Comparison of ENCODE assay signal across 18 cellular contexts in the genomic region with DNA sequence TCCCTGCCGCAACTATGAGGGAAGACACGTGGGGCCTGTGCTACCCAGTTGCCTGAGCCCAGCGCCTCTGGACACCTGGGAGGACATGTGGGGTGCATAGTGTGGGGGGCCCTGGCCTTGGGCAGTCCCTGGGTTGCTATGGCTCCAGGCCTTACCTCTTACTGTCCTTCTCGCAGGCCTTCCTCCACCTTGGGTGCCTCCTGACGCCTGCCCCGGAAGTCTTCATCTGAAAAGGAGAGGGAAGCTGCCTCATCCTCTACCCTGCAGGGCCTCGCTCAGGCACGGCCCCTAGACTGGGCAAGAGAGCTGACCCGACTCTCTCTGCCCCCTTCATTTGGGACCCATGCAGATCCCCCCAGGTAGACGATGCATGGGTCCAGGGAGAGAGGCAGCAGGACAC. TPM values are rescaled to one million over a fixed set of nuclear protein-coding genes. Genes with fewer than 3 reads are reported as not detected.
DNase-seq lines count a peak whose midpoint lies in the region; ATAC-seq and TF ChIP-seq lines count a peak whose summit lies in the region.
"Had no signal": no experiment of that assay in that cellular context is flagged by ENCODE, and none has a peak within 500 bp of the region (broad histone marks: within the 10 kb centered on the region; RNA-seq: fewer than 3 reads in every experiment).

No MANE protein-coding gene starts in this region.

- TF ChIP-seq CTCF in Loucy (conservative IDR thresholded peaks at IDR 0.05; ENCODE audit: low read length) (no peak), endodermal cell (conservative IDR thresholded peaks at IDR 0.05) (no peak), psoas muscle (IDR thresholded peaks at IDR 0.05) (no peak), left lung (IDR thresholded peaks at IDR 0.05) (no peak), WTC11 (IDR thresholded peaks at IDR 0.05) (no peak)

- H3F3A ChIP-seq in Loucy (ENCODE audit: low read depth): no peaks in the 10 kb centered on the region

- 97 to 98% methylated on average over 7 to 10 of the region's 10 CpGs for WGBS in endodermal cell (ENCODE audit: insufficient coverage in 1 of 2, insufficient read length in 1 of 2), 2 experiments
- WGBS in psoas muscle, 3 donors: 96 to 97% (median 96%) methylated on average over 10 of the region's 10 CpGs

- H3K4me1 ChIP-seq in BLaER1 (peaks cover 98% of the 10 kb centered on the region), Loucy (ENCODE audit: insufficient read depth, low read length, poor library complexity, severe bottlenecking) (peaks cover 39% of the 10 kb centered on the region), endodermal cell (ENCODE audit: control insufficient read depth, insufficient read depth, low read length) (peaks cover 21% of the 10 kb centered on the region), psoas muscle (peaks cover 43% of the 10 kb centered on the region), left lung (peaks cover 22 to 40% of the 10 kb centered on the region in 2 donors)

- H3K9ac ChIP-seq in BLaER1 (peak overlapping the region; percentile 86), Loucy (ENCODE audit: low read depth, low read length, poor library complexity, severe bottlenecking) (peak overlapping the region; percentile 71), endodermal cell (ENCODE audit: extremely low read depth, low read length, poor library complexity, severe bottlenecking) (no peak overlapping the region)

- H3K27ac Mint-ChIP-seq in endodermal cell (no peak overlapping the region), WTC11 (no peak overlapping the region)
- H3K27ac Mint-ChIP-seq: B cell; CD8-positive, alpha-beta T cell had no signal

- H3K79me2 ChIP-seq in Loucy (ENCODE audit: insufficient read depth, low read length): no peaks in the 10 kb centered on the region

- H3K4me2 ChIP-seq in BLaER1: peak overlapping the region; percentile 96
- H3K4me2 ChIP-seq in Loucy (ENCODE audit: low read depth, low read length, poor library complexity, severe bottlenecking): no peak overlapping the region

- H3K4me1 Mint-ChIP-seq in endodermal cell (peaks cover 32% of the 10 kb centered on the region), WTC11 (peaks cover 44% of the 10 kb centered on the region)

- H3K9me3 ChIP-seq in BLaER1: no peaks in the 10 kb centered on the region
- no peaks in the 10 kb centered on the region for H3K9me3 ChIP-seq in Loucy (ENCODE audit: insufficient read depth, low read depth, low read length)
- no peaks in the 10 kb centered on the region for H3K9me3 ChIP-seq in endodermal cell (ENCODE audit: control insufficient read depth, low read length)
- no peaks in the 10 kb centered on the region for H3K9me3 ChIP-seq in psoas muscle
- H3K9me3 ChIP-seq in left lung: no peaks in the 10 kb centered on the region

- H3K36me3 ChIP-seq in BLaER1 (no peaks in the 10 kb centered on the region), Loucy (ENCODE audit: insufficient read depth, low read length) (no peaks in the 10 kb centered on the region), endodermal cell (ENCODE audit: control insufficient read depth, insufficient read depth, low read length) (peaks cover 15% of the 10 kb centered on the region), psoas muscle (ENCODE audit: insufficient read depth in 1 of 2, low read depth in 1 of 2) (peaks cover 0 to 40% of the 10 kb centered on the region in 2 donors), left lung (peaks cover 0 to 26% of the 10 kb centered on the region in 2 donors)

- no peak overlapping the region for H2AFZ ChIP-seq in Loucy (ENCODE audit: low read length)

- H3K36me3 Mint-ChIP-seq in endodermal cell (ENCODE audit: low read depth) (peaks cover 31% of the 10 kb centered on the region), WTC11 (no peaks in the 10 kb centered on the region; the same call in 1 of the 2 replicates)
- H3K36me3 Mint-ChIP-seq: CD8-positive, alpha-beta T cell had no signal

- H3K27me3 ChIP-seq in BLaER1 (no peaks in the 10 kb centered on the region; the same call in 1 of the 2 replicates), Loucy (ENCODE audit: insufficient read depth, low read length, poor library complexity, severe bottlenecking) (no peaks in the 10 kb centered on the region), endodermal cell (ENCODE audit: control insufficient read depth, insufficient read depth, low read length, poor library complexity, severe bottlenecking) (no peaks in the 10 kb centered on the region), psoas muscle (ENCODE audit: insufficient read depth in 3 of 3, low read length in 2 of 3) (no peaks in the 10 kb centered on the region), left lung (peaks cover 0 to 9% of the 10 kb centered on the region in 2 donors)

- DNase-seq in endodermal cell: peak; percentile 32
- DNase-seq in psoas muscle: no peak
- no peak for DNase-seq in left lung
- no peak for DNase-seq in WTC11 (ENCODE audit: low spot score)
- no peak for DNase-seq in D341Med (ENCODE audit: low spot score)
- no peak for DNase-seq in activated T-cell treated with anti-CD3 and anti-CD28 coated beads, Interleukin-2, amount 50 U/mL, for 1 hour
- DNase-seq: CD8-positive, alpha-beta T cell; DND-41; KBM-7; NCI-H1417 treated with DMSO at 0.1 percent for 48 hours; NCI-H2029; NCI-H2171 treated with DMSO at 0.1 percent for 48 hours; NCI-H446 treated with DMSO at 0.1 percent for 48 hours; NK-92 treated with Interleukin-12 subunit alpha and Interleukin-12 subunit beta, amount 100 ng/mL, for 24 hours had no signal

- intact Hi-C loops in psoas muscle (cut with DNase I) (no loop called here), left lung (cut with DNase I) (loop anchor here (5.0 to 10.0 kb wide), 2 partner anchors 126 to 128 kb away; no protein-coding TSS in a partner anchor)

- no peaks in the 10 kb centered on the region for H3K9me2 ChIP-seq in Loucy (replicated peaks; ENCODE audit: low read depth, low read length)

- H3K27ac ChIP-seq in BLaER1 (peak overlapping the region; percentile 99), endodermal cell (ENCODE audit: low read depth, low read length) (no peak overlapping the region), psoas muscle (peak overlapping the region; percentile 79), left lung (no peak overlapping the region)

- peaks cover 8% of the 10 kb centered on the region for H3K9me3 Mint-ChIP-seq in endodermal cell
- no peaks in the 10 kb centered on the region for H3K9me3 Mint-ChIP-seq in WTC11
- H3K9me3 Mint-ChIP-seq: CD8-positive, alpha-beta T cell had no signal

- H4K20me1 ChIP-seq in BLaER1 (no peaks in the 10 kb centered on the region), Loucy (ENCODE audit: insufficient read depth, low read length, poor library complexity, severe bottlenecking) (no peaks in the 10 kb centered on the region)

- POLR2A ChIA-PET in WTC11 (lab: Charles Lee): no interaction called here

- H3K4me3 Mint-ChIP-seq in endodermal cell (no peak overlapping the region), WTC11 (no peak overlapping the region)
- H3K4me3 Mint-ChIP-seq: B cell; CD8-positive, alpha-beta T cell had no signal

- ATAC-seq in psoas muscle (no peak), left lung (no peak), WTC11 (no peak)
- ATAC-seq: CD8-positive, alpha-beta T cell; HCT116 had no signal

- CTCF ChIA-PET in WTC11 (lab: Charles Lee): interaction anchor here (0.7 to 4.2 kb wide), 3 partner anchors 9 to 129 kb away, joined by 3 to 16 read pairs (median 3); no protein-coding TSS in a partner anchor

- peaks cover 85% of the 10 kb centered on the region for H3K27me3 Mint-ChIP-seq in endodermal cell (ENCODE audit: insufficient read depth)
- peaks cover 21% of the 10 kb centered on the region for H3K27me3 Mint-ChIP-seq in WTC11 (ENCODE audit: low read depth)

- H3K4me3 ChIP-seq in BLaER1: no peak overlapping the region; the same call in 1 of the 2 replicates
- H3K4me3 ChIP-seq in Loucy (ENCODE audit: low read length, poor library complexity, severe bottlenecking): no peak overlapping the region
- no peak overlapping the region for H3K4me3 ChIP-seq in endodermal cell (ENCODE audit: low read length)
- no peak overlapping the region for H3K4me3 ChIP-seq in psoas muscle
- no peak overlapping the region for H3K4me3 ChIP-seq in left lung

TF ChIP-seq in WTC11, 78 proteins besides CTCF, POLR2A, EP300 and RAD21 (continues in another document):
- TF ChIP-seq, protein P1, sequence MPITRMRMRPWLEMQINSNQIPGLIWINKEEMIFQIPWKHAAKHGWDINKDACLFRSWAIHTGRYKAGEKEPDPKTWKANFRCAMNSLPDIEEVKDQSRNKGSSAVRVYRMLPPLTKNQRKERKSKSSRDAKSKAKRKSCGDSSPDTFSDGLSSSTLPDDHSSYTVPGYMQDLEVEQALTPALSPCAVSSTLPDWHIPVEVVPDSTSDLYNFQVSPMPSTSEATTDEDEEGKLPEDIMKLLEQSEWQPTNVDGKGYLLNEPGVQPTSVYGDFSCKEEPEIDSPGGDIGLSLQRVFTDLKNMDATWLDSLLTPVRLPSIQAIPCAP (CRISPR knock-in tag; IDR thresholded peaks at IDR 0.05): no peak
- TF ChIP-seq RORB (CRISPR knock-in tag; IDR thresholded peaks at IDR 0.05) (no peak), FOXP1 (CRISPR knock-in tag; IDR thresholded peaks at IDR 0.05; ENCODE audit: borderline replicate concordance) (no peak), NR3C1 (CRISPR knock-in tag; conservative IDR thresholded peaks at IDR 0.05; ENCODE audit: low read depth) (no peak), GRHL2 (CRISPR knock-in tag; IDR thresholded peaks at IDR 0.05; ENCODE audit: insufficient replicate concordance, severe bottlenecking) (no peak), ESRRA (CRISPR knock-in tag; IDR thresholded peaks at IDR 0.05; ENCODE audit: borderline replicate concordance) (no peak)
- TF ChIP-seq, protein P2, sequence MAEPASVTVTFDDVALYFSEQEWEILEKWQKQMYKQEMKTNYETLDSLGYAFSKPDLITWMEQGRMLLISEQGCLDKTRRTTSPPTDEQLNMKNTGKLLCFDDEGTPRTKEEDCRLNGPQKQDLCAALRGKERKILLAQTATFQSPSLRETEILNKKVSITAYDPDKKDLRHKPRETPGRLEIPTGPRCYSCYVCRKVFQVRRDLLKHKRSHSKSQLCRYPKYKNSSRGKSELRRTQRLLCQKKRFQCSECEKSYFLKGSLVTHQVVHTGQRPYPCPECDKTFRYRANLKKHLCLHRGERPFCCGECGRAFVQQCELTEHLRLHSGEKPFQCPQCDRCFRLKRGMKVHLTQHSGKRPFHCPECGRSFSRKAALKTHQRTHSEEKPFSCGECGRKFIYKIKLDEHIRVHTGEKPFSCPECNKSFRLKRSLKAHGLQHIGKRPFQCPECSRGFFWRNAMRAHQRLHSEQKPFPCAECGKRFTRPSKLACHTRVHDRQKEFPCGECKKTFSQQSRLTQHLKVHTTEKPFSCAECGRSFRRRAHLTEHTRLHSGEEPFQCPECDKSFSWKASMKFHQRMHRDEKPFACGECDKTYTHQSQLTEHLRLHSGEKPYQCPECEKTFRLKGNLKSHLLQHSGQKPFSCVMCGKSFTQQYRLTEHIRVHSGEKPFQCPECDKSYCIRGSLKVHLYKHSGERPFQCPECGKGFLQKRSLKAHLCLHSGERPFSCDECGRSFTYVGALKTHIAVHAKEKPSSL (CRISPR knock-in tag; conservative IDR thresholded peaks at IDR 0.05): no peak

RNA-seq across cellular contexts. Expression of a gene that starts 16.5 kb away (rescaled TPM):
- total RNA-seq in endodermal cell: 10 to 100 TPM; 43.9 to 49.2 TPM
- polyA plus RNA-seq in endodermal cell (2013, experiment 1 of 2): 40.1 TPM
- polyA plus RNA-seq in endodermal cell (2013, experiment 2 of 2): 41.1 TPM
- 10 to 100 TPM; 27.2 to 58.0 (median 40.4) TPM for total RNA-seq in psoas muscle
- polyA plus RNA-seq in psoas muscle: 10 to 100 TPM; 49.2 to 91.1 (median 76.2) TPM
- 10 to 100 TPM; 39.2 to 39.8 TPM for total RNA-seq in left lung
- 57.9 to 65.3 TPM (median 58.1 TPM) in 3 replicates for total RNA-seq in WTC11 (2021)

Comparison
In these comparisons a context has a peak if more than half of its experiments do, and no peak if none do; other contexts are left out.
1. H3K27ac ChIP-seq: peak in BLaER1 (single experiment) and psoas muscle (single experiment); none in endodermal cell (single experiment) and left lung (0 of 2).
2. intact Hi-C loops: an anchor here in left lung (5.0 to 10.0 kb wide); none called in psoas muscle.